In genomic region chr15:77716632-77717343, GRCh38 we compare ENCODE assay signal across 23 cellular contexts.
"Had no signal": no experiment of that assay in that cellular context is flagged by ENCODE, and none has a peak within 500 bp of the region (broad histone marks: within the 10 kb centered on the region; RNA-seq: fewer than 3 reads in every experiment).

No MANE protein-coding gene starts in this region.

- H3K4me1 Mint-ChIP-seq: activated CD4-positive, alpha-beta T cell treated with anti-CD3 and anti-CD28 coated beads, Interleukin-2, amount 10 ng/mL, durations not matched to agents 24 days and 14 days; activated naive CD8-positive, alpha-beta T cell treated with anti-CD3 and anti-CD28 coated beads, Interleukin-2, amount 10 ng/mL, durations not matched to agents 7 days and 5 days; activated T-helper 17 cell treated with anti-CD3 and anti-CD28 coated beads, Interleukin-2, amount 50 U/mL, for 72 hours had no signal

- H3K4me3 ChIP-seq: esophagus muscularis mucosa, gastroesophageal sphincter, heart right ventricle, mucosa of descending colon, pancreas, sigmoid colon, thoracic aorta, upper lobe of left lung had no signal

- H3K36me3 ChIP-seq: brain microvascular endothelial cell, esophagus muscularis mucosa, gastroesophageal sphincter, heart right ventricle, pancreas, sigmoid colon, thoracic aorta, upper lobe of left lung had no signal

- H3K36me3 Mint-ChIP-seq: activated naive CD8-positive, alpha-beta T cell treated with anti-CD3 and anti-CD28 coated beads, Interleukin-2, amount 10 ng/mL, durations not matched to agents 7 days and 5 days; memory B cell; naive B cell; stimulated activated memory B cell treated with anti-CD40 and anti-IgM and Interleukin-4, amounts not matched to agents 10 μg/mL and 1 μg/mL and 100 μg/mL, for 72 hours had no signal

- DNase-seq: activated CD4-positive, alpha-beta T cell treated with anti-CD3 and anti-CD28 coated beads, Interleukin-2, amount 10 ng/mL, durations not matched to agents 24 days and 14 days; activated CD8-positive, alpha-beta T cell treated with anti-CD3 and anti-CD28 coated beads for 36 hours; activated naive CD4-positive, alpha-beta T cell treated with Interleukin-2 at 50 U/mL for 16 hours; activated naive CD8-positive, alpha-beta T cell treated with anti-CD3 and anti-CD28 coated beads, Interleukin-2, amount 10 ng/mL, durations not matched to agents 7 days and 5 days; activated T-cell treated with anti-CD3 and anti-CD28 coated beads, Interleukin-2, amount 50 U/mL, for 1 hour; amygdala; brain microvascular endothelial cell; cerebellar nuclear complex; cortex of kidney; heart right ventricle; mucosa of descending colon; naive B cell; pancreas; sigmoid colon; stimulated activated CD4-positive, alpha-beta T cell treated with anti-CD3 and anti-CD28 coated beads, Interleukin-4, amount 100 ng/mL, for 24 hours; T-helper 9 cell; upper lobe of left lung had no signal

- FAIRE-seq: pancreas had no signal

- H3K27me3 ChIP-seq: upper lobe of left lung had no signal

- ATAC-seq: activated CD8-positive, alpha-beta T cell treated with anti-CD3 and anti-CD28 coated beads for 36 hours; activated T-helper 17 cell treated with anti-CD3 and anti-CD28 coated beads, Interleukin-2, amount 50 U/mL, for 72 hours; gastroesophageal sphincter; heart right ventricle; pancreas had no signal

- H3K27ac ChIP-seq: brain microvascular endothelial cell, esophagus muscularis mucosa, gastroesophageal sphincter, heart right ventricle, pancreas, sigmoid colon, thoracic aorta, upper lobe of left lung had no signal

- H3K9me3 Mint-ChIP-seq: activated CD4-positive, alpha-beta T cell treated with anti-CD3 and anti-CD28 coated beads, Interleukin-2, amount 10 ng/mL, durations not matched to agents 24 days and 14 days; activated CD8-positive, alpha-beta T cell treated with anti-CD3 and anti-CD28 coated beads for 36 hours; activated naive CD8-positive, alpha-beta T cell treated with anti-CD3 and anti-CD28 coated beads, Interleukin-2, amount 10 ng/mL, durations not matched to agents 7 days and 5 days; activated T-helper 17 cell treated with anti-CD3 and anti-CD28 coated beads, Interleukin-2, amount 50 U/mL, for 72 hours; memory B cell; stimulated activated memory B cell treated with anti-CD40 and anti-IgM and Interleukin-4, amounts not matched to agents 10 μg/mL and 1 μg/mL and 100 μg/mL, for 72 hours had no signal

- H3K4me3 Mint-ChIP-seq: activated CD4-positive, alpha-beta T cell treated with anti-CD3 and anti-CD28 coated beads, Interleukin-2, amount 10 ng/mL, durations not matched to agents 24 days and 14 days; activated CD8-positive, alpha-beta T cell treated with anti-CD3 and anti-CD28 coated beads for 36 hours; activated naive CD8-positive, alpha-beta T cell treated with anti-CD3 and anti-CD28 coated beads, Interleukin-2, amount 10 ng/mL, durations not matched to agents 7 days and 5 days; activated T-helper 17 cell treated with anti-CD3 and anti-CD28 coated beads, Interleukin-2, amount 50 U/mL, for 72 hours; memory B cell; naive B cell; stimulated activated memory B cell treated with anti-CD40 and anti-IgM and Interleukin-4, amounts not matched to agents 10 μg/mL and 1 μg/mL and 100 μg/mL, for 72 hours had no signal

- H3K27ac Mint-ChIP-seq: activated CD4-positive, alpha-beta T cell treated with anti-CD3 and anti-CD28 coated beads, Interleukin-2, amount 10 ng/mL, durations not matched to agents 24 days and 14 days; activated CD8-positive, alpha-beta T cell treated with anti-CD3 and anti-CD28 coated beads for 36 hours; activated naive CD8-positive, alpha-beta T cell treated with anti-CD3 and anti-CD28 coated beads, Interleukin-2, amount 10 ng/mL, durations not matched to agents 7 days and 5 days; activated T-helper 17 cell treated with anti-CD3 and anti-CD28 coated beads, Interleukin-2, amount 50 U/mL, for 72 hours; memory B cell; naive B cell; stimulated activated memory B cell treated with anti-CD40 and anti-IgM and Interleukin-4, amounts not matched to agents 10 μg/mL and 1 μg/mL and 100 μg/mL, for 72 hours had no signal

- H3K4me1 ChIP-seq: esophagus muscularis mucosa, gastroesophageal sphincter, heart right ventricle, pancreas, upper lobe of left lung had no signal
